ENCODE assay signal across 8 cellular contexts in the genomic region with DNA sequence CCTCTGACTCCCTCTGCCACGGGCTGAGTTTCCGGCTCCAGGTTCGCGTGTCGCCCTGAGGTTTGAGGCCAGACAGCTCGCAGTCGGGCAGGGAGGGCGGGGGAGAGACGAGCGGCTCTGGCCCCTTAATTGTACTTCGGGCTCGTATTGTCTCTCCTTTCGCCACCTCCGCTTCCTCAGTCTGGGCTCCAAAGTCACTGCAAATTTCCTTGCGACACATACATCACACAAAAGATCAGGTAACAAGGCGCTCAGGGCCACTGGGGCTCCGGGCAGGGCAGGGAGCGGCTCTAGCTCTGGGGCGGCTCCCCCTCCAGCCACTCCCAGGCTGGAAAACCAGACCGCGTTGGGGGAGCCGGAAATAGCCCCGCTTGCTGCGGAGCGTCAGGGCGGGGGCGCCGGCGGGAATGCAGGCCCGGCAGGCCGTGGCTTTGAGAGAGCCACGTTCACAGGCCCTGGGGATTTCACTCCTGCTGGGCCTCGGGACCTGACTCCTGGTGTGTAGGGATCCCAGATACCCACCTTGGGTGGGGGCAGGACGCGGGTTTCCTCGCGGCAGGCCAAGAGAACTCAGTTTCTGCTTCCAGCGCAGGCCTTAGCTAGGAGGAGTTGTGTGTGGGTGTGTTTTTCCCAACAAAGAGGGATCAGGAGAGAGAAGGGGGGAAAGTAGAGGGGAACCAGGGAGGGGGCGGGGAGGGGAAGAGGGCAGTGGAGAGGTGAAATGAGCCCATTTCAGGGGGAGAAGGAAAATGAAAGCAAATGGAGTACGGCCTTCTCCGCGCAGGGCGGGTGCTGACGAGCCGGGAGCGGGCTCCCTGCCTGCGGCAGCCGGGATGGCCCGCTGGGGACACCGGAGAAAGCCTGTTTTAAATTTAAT. TPM values are rescaled to one million over a fixed set of nuclear protein-coding genes. Genes with fewer than 3 reads are reported as not detected.
DNase-seq lines count a peak whose midpoint lies in the region; ATAC-seq and TF ChIP-seq lines count a peak whose summit lies in the region.

No MANE protein-coding gene starts in this region.

- no peaks in the 10 kb centered on the region for H3K9me3 Mint-ChIP-seq in activated CD4-positive, alpha-beta memory T cell treated with anti-CD3 and anti-CD28 coated beads for 36 hours

- H3K27me3 ChIP-seq in right cardiac atrium (ENCODE audit: control insufficient read depth, insufficient read depth) (peaks cover 5% of the 10 kb centered on the region), skeletal muscle satellite cell (ENCODE audit: control insufficient read depth, insufficient read depth, low read length) (no peaks in the 10 kb centered on the region), adrenal gland (peaks cover 59% of the 10 kb centered on the region)

- peaks cover 2% of the 10 kb centered on the region for H3K36me3 Mint-ChIP-seq in activated CD4-positive, alpha-beta memory T cell treated with anti-CD3 and anti-CD28 coated beads for 36 hours

- intact Hi-C loops in activated CD4-positive, alpha-beta memory T cell treated with anti-CD3 and anti-CD28 coated beads for 36 hours (cut with micrococcal nuclease): loop anchor here (1.0 to 5.0 kb wide), 2 partner anchors 10 to 37 kb away; a partner anchor contains a TSS
- intact Hi-C loops in right cardiac atrium (cut with DNase I) (no loop called here), adrenal gland (cut with DNase I) (no loop called here)

- H3K4me1 Mint-ChIP-seq in activated CD4-positive, alpha-beta memory T cell treated with anti-CD3 and anti-CD28 coated beads for 36 hours (ENCODE audit: low read depth): peaks cover 30% of the 10 kb centered on the region

- H3K27ac ChIP-seq in right cardiac atrium (ENCODE audit: low read length) (no peak overlapping the region), adrenal gland (peak overlapping the region in 1 of 5 donors; percentile 56)

- H3K9ac ChIP-seq in skeletal muscle satellite cell (ENCODE audit: low read depth, low read length): peak overlapping the region; percentile 99

- peak overlapping the region; percentile 73 for H3K4me3 Mint-ChIP-seq in activated CD4-positive, alpha-beta memory T cell treated with anti-CD3 and anti-CD28 coated beads for 36 hours

- H3K36me3 ChIP-seq in skeletal muscle satellite cell (ENCODE audit: insufficient read depth, low read length): no peaks in the 10 kb centered on the region
- H3K36me3 ChIP-seq in adrenal gland (replicated peaks in 1 of 2): no peaks in the 10 kb centered on the region

- no peak for TF ChIP-seq POLR2A in adrenal gland (IDR thresholded peaks at IDR 0.05)

- 6% methylated on average over 50 of the region's 50 CpGs for WGBS in right cardiac atrium
- 33 to 62% (median 44%) methylated on average over 26 to 50 of the region's 50 CpGs for WGBS in adrenal gland, 4 donors

- CTCF ChIA-PET in activated CD4-positive, alpha-beta memory T cell treated with anti-CD3 and anti-CD28 coated beads for 36 hours (lab: Charles Lee): interaction anchor here (0.8 to 2.7 kb wide), 6 partner anchors 10 to 212 kb away, joined by 3 to 20 read pairs (median 6); a partner anchor contains a TSS

- peak overlapping the region; percentile 100 for H3K4me2 ChIP-seq in skeletal muscle satellite cell (ENCODE audit: low read length)

- POLR2A ChIA-PET in activated CD4-positive, alpha-beta memory T cell treated with anti-CD3 and anti-CD28 coated beads for 36 hours (lab: Charles Lee): no interaction called here

- H3K27me3 Mint-ChIP-seq in activated CD4-positive, alpha-beta memory T cell treated with anti-CD3 and anti-CD28 coated beads for 36 hours: peaks cover 82% of the 10 kb centered on the region

- DNase-seq in AG09309 (ENCODE audit: low read depth) (no peak), HK-2 (ENCODE audit: unreplicated experiment) (peak; percentile 84), right cardiac atrium (peak in 1 of 3 donors; percentile 65), adrenal gland (no peak)
- peak; percentile 44 for DNase-seq in activated CD4-positive, alpha-beta memory T cell treated with anti-CD3 and anti-CD28 coated beads for 36 hours

- H3K4me3 ChIP-seq in AG09309 (ENCODE audit: control insufficient read depth, low read depth, low read length) (peak overlapping the region; percentile 25), right cardiac atrium (ENCODE audit: low read length) (peak overlapping the region; percentile 71), skeletal muscle satellite cell (ENCODE audit: low read length) (peak overlapping the region; percentile 85), adrenal gland (peak overlapping the region in 1 of 4 donors; percentile 6)

- no peak for TF ChIP-seq CTCF in AG09309 (IDR thresholded peaks at IDR 0.05; ENCODE audit: control insufficient read depth, insufficient read depth, low read depth, low read length, missing control alignments)
- no peak for TF ChIP-seq CTCF in adrenal gland (IDR thresholded peaks at IDR 0.05)

- ATAC-seq in right cardiac atrium (peak; percentile 19 to 52), HG02852 (IDR thresholded peaks at IDR 0.05; ENCODE audit: unreplicated experiment) (no peak), GM21447 (IDR thresholded peaks at IDR 0.05; ENCODE audit: unreplicated experiment) (no peak)

- H3K27ac Mint-ChIP-seq in activated CD4-positive, alpha-beta memory T cell treated with anti-CD3 and anti-CD28 coated beads for 36 hours: no peak overlapping the region

- H3K4me1 ChIP-seq in right cardiac atrium (ENCODE audit: control insufficient read depth, insufficient read depth, low read length) (peaks cover 3% of the 10 kb centered on the region), skeletal muscle satellite cell (ENCODE audit: control insufficient read depth, insufficient read depth, low read length) (peaks cover 56% of the 10 kb centered on the region), adrenal gland (replicated peaks in 1 of 2) (peaks cover 12 to 21% of the 10 kb centered on the region in 2 donors)

- H3K9me3 ChIP-seq in right cardiac atrium (ENCODE audit: control insufficient read depth, low read length) (no peaks in the 10 kb centered on the region), skeletal muscle satellite cell (replicated peaks; ENCODE audit: low read length) (no peaks in the 10 kb centered on the region), adrenal gland (replicated peaks in 1 of 3) (no peaks in the 10 kb centered on the region)

RNA-seq across cellular contexts. Expression of a gene that starts 4.4 kb away (rescaled TPM):
- total RNA-seq in activated CD4-positive, alpha-beta memory T cell treated with anti-CD3 and anti-CD28 coated beads for 36 hours: not detected
- total RNA-seq in right cardiac atrium (under 1 TPM in 1 of 4 donors, not detected in 3; 0.15 TPM), adrenal gland (1 to 10 TPM in 7 of 8 donors, not detected in 1; 1.2 to 5.6 (median 2.7) TPM)
- polyA plus RNA-seq in right cardiac atrium (not detected), adrenal gland (10 to 100 TPM in 1 of 3 donors, 1 to 10 TPM in 2; 5.6 to 12.1 (median 7.3) TPM)
- total RNA-seq in skeletal muscle satellite cell (2012; rRNA removed): 4.1 and 7.6 TPM in 2 replicates

RNA-seq across cellular contexts. Expression of a gene that starts 10.6 kb away (rescaled TPM):
- not detected for total RNA-seq in activated CD4-positive, alpha-beta memory T cell treated with anti-CD3 and anti-CD28 coated beads for 36 hours
- not detected for total RNA-seq in right cardiac atrium
- polyA plus RNA-seq in right cardiac atrium: not detected
- total RNA-seq in skeletal muscle satellite cell (2012; rRNA removed): 1.8 and 3.7 TPM in 2 replicates
- total RNA-seq in adrenal gland: 1 to 10 TPM in 4 of 8 donors, under 1 TPM in 2, not detected in 2; 0.68 to 4.5 (median 2.3) TPM
- 1 to 10 TPM in 1 of 3 donors, under 1 TPM in 2; 0.34 to 1.5 (median 0.72) TPM for polyA plus RNA-seq in adrenal gland

RNA-seq across cellular contexts. Expression of a gene that starts 13.2 kb away (rescaled TPM):
- total RNA-seq in activated CD4-positive, alpha-beta memory T cell treated with anti-CD3 and anti-CD28 coated beads for 36 hours: not detected
- total RNA-seq in right cardiac atrium: not detected
- polyA plus RNA-seq in right cardiac atrium: not detected
- 3.1 and 4.8 TPM in 2 replicates for total RNA-seq in skeletal muscle satellite cell (2012; rRNA removed)
- 1 to 10 TPM; 1.8 to 8.3 (median 4.4) TPM for total RNA-seq in adrenal gland
- 1 to 10 TPM; 3.3 to 7.4 (median 3.4) TPM for polyA plus RNA-seq in adrenal gland

RNA-seq across cellular contexts. Expression of a gene that starts 20.8 kb away (rescaled TPM):
- total RNA-seq in activated CD4-positive, alpha-beta memory T cell treated with anti-CD3 and anti-CD28 coated beads for 36 hours: not detected
- total RNA-seq in right cardiac atrium (not detected), adrenal gland (not detected)
- polyA plus RNA-seq in right cardiac atrium (not detected), adrenal gland (not detected)
- 0.22 and 0.25 TPM in 2 replicates for total RNA-seq in skeletal muscle satellite cell (2012; rRNA removed)

RNA-seq across cellular contexts. Expression of a gene that starts 22.6 kb away (rescaled TPM):
- total RNA-seq in activated CD4-positive, alpha-beta memory T cell treated with anti-CD3 and anti-CD28 coated beads for 36 hours: not detected
- not detected for total RNA-seq in right cardiac atrium
- not detected for polyA plus RNA-seq in right cardiac atrium
- total RNA-seq in skeletal muscle satellite cell (2012; rRNA removed): under 0.01 and 0.22 TPM in 2 replicates
- total RNA-seq in adrenal gland: not detected
- not detected for polyA plus RNA-seq in adrenal gland

Comparison
In these comparisons a context has a peak if more than half of its experiments do, and no peak if none do; other contexts are left out.
1. DNase-seq: peak in HK-2 (single experiment) and activated CD4-positive, alpha-beta memory T cell treated with anti-CD3 and anti-CD28 coated beads for 36 hours (single experiment); none in AG09309 (single experiment) and adrenal gland (0 of 7).
2. ATAC-seq: peak in right cardiac atrium (2 of 2); none in HG02852 (single experiment) and GM21447 (single experiment).